Comparison of ENCODE assay signal across 8 cellular contexts in genomic region chr9:137589441-137590122, GRCh38. TPM values are rescaled to one million over a fixed set of nuclear protein-coding genes. Genes with fewer than 3 reads are reported as not detected.
DNase-seq lines count a peak whose midpoint lies in the region; ATAC-seq and TF ChIP-seq lines count a peak whose summit lies in the region.

No MANE protein-coding gene starts in this region.

- H3K27ac Mint-ChIP-seq in MCF 10A (ENCODE audit: low read depth, unreplicated experiment) (peak overlapping the region; percentile 67), type B pancreatic cell (peak overlapping the region; percentile 89)

- peaks cover 19% of the 10 kb centered on the region; the same call in 1 of the 2 replicates for H3K79me2 ChIP-seq in KMS-11 (ENCODE audit: insufficient read depth, low read depth)

- H3K4me3 ChIP-seq in KMS-11 (IDR thresholded peaks at IDR 0.05; ENCODE audit: insufficient read depth, low read depth, low read length) (peak overlapping the region; percentile 30), lung (peak overlapping the region; percentile 69)

- H3K27me3 ChIP-seq in KMS-11 (ENCODE audit: insufficient read depth, low read depth), result no peaks in the 10 kb centered on the region
- H3K27me3 ChIP-seq in lung (ENCODE audit: control insufficient read depth, insufficient read depth), result no peaks in the 10 kb centered on the region

- H3K27ac ChIP-seq in KMS-11 (no peak overlapping the region), lung (ENCODE audit: low read depth in 1 of 2, low read length in 1 of 2) (no peak overlapping the region)

- H3K4me3 Mint-ChIP-seq in MCF 10A (ENCODE audit: unreplicated experiment) (peak overlapping the region; percentile 72), type B pancreatic cell (peak overlapping the region; percentile 92)

- H3K9me3 Mint-ChIP-seq in MCF 10A (ENCODE audit: unreplicated experiment) (no peaks in the 10 kb centered on the region), type B pancreatic cell (no peaks in the 10 kb centered on the region)

- peak; percentile 16 for ATAC-seq in GM21528 (IDR thresholded peaks at IDR 0.05; ENCODE audit: low FRiP score, unreplicated experiment)
- ATAC-seq in lung (ENCODE audit: insufficient read depth, low FRiP score), result no peak

- DNase-seq in ELR (ENCODE audit: low read depth) (peak; percentile 34), MCF 10A (ENCODE audit: unreplicated experiment) (no peak), lung (ENCODE audit: low spot score) (no peak), type B pancreatic cell (ENCODE audit: extremely low spot score, unreplicated experiment) (no peak), DMS79 treated with DMSO at 0.1 percent for 48 hours (lab: John Stamatoyannopoulos, UW) (no peak), midbrain (lab: John Stamatoyannopoulos, UW) (no peak)

- H3K9me3 ChIP-seq in lung (ENCODE audit: control insufficient read depth in 2 of 2, insufficient read depth in 1 of 2, low read length in 1 of 2), result no peaks in the 10 kb centered on the region

- H3K9ac ChIP-seq in KMS-11, result peak overlapping the region; percentile 55; the same call in 1 of the 2 replicates

- POLR2A ChIA-PET in MCF 10A (lab: Yijun Ruan, JAX), result interaction anchor here (1.2 to 5.6 kb wide), 9 partner anchors 11 to 54 kb away, joined by 3 to 64 read pairs (median 7); partner anchors contain the start of genes ARRDC1, DPH7, EHMT1 and MRPL41

- H3K4me1 Mint-ChIP-seq in MCF 10A (ENCODE audit: insufficient read depth, unreplicated experiment) (no peaks in the 10 kb centered on the region), type B pancreatic cell (ENCODE audit: unreplicated experiment) (no peaks in the 10 kb centered on the region)

- TF ChIP-seq CTCF in KMS-11 (conservative IDR thresholded peaks at IDR 0.05; ENCODE audit: low read depth, low read length) (no peak), MCF 10A (IDR thresholded peaks at IDR 0.05; ENCODE audit: unreplicated experiment) (no peak), lung (IDR thresholded peaks at IDR 0.05; ENCODE audit: control extremely low read depth, extremely low read depth) (no peak), type B pancreatic cell (conservative IDR thresholded peaks at IDR 0.05) (no peak)

- peak overlapping the region; percentile 69 for H3K4me2 ChIP-seq in KMS-11

- 7 to 12% methylated on average over 45 to 58 of the region's 58 CpGs for WGBS in lung, 2 donors

- peaks cover 15% of the 10 kb centered on the region for H3K4me1 ChIP-seq in KMS-11 (ENCODE audit: low read depth, poor library complexity, severe bottlenecking)
- peaks cover 0 to 8% of the 10 kb centered on the region in 2 donors for H3K4me1 ChIP-seq in lung (ENCODE audit: control insufficient read depth in 2 of 2, insufficient read depth in 2 of 2, low read length in 2 of 2)

- H3K36me3 ChIP-seq in KMS-11 (ENCODE audit: insufficient read depth), result no peaks in the 10 kb centered on the region; the same call in 1 of the 2 replicates
- peaks cover 0 to 22% of the 10 kb centered on the region in 2 donors for H3K36me3 ChIP-seq in lung (ENCODE audit: control insufficient read depth in 2 of 2, insufficient read depth in 2 of 2, low read length in 2 of 2)

- intact Hi-C loops in MCF 10A (cut with micrococcal nuclease), result no loop called here

- peaks cover 29% of the 10 kb centered on the region for H3K36me3 Mint-ChIP-seq in MCF 10A (ENCODE audit: insufficient read depth, unreplicated experiment)
- H3K36me3 Mint-ChIP-seq in type B pancreatic cell, result peaks cover 6% of the 10 kb centered on the region

- BruUV-seq in MCF 10A (replicated peaks; lab: Mats Ljungman, UMichigan), result no TSS peak

- H2AFZ ChIP-seq in KMS-11 (ENCODE audit: low read depth), result no peak overlapping the region; the same call in 1 of the 2 replicates

- 0 out of 2 replicates have a peak, but pooled peaks cover 4% of the 10 kb centered on the region for H4K20me1 ChIP-seq in KMS-11 (ENCODE audit: insufficient read depth)

- CTCF ChIA-PET in MCF 10A (lab: Yijun Ruan, JAX), result interaction anchor here (0.8 to 2.8 kb wide), 3 partner anchors 10 to 84 kb away, joined by 3 to 34 read pairs (median 3); partner anchors contain the start of gene DPH7

- H3K27me3 Mint-ChIP-seq in MCF 10A (ENCODE audit: insufficient read depth, unreplicated experiment) (no peaks in the 10 kb centered on the region), type B pancreatic cell (no peaks in the 10 kb centered on the region)

RNA-seq across cellular contexts. Expression of gene ZMYND19, which starts 0.7 kb away (rescaled TPM):
- total RNA-seq in MCF 10A (2022), result 42.9 and 51.9 TPM in 2 replicates
- total RNA-seq in lung, result 10 to 100 TPM; 11.4 to 25.5 TPM
- polyA plus RNA-seq in lung, result 10 to 100 TPM; 15.4 to 29.1 TPM
- total RNA-seq in type B pancreatic cell (ENCODE audit: low replicate concordance), result 41.7 and 45.3 TPM in 2 replicates

RNA-seq across cellular contexts. Expression of gene DPH7, which starts 10.9 kb away (rescaled TPM):
- 45.7 and 46.4 TPM in 2 replicates for total RNA-seq in MCF 10A (2022)
- 10 to 100 TPM; 28.0 to 36.5 TPM for total RNA-seq in lung
- 10 to 100 TPM; 23.6 to 32.6 TPM for polyA plus RNA-seq in lung
- 33.8 and 45.8 TPM in 2 replicates for total RNA-seq in type B pancreatic cell (ENCODE audit: low replicate concordance)

RNA-seq across cellular contexts. Expression of gene ARRDC1, which starts 15.9 kb away (rescaled TPM):
- total RNA-seq in MCF 10A (2022) (88.9 and 125 TPM in 2 replicates), lung (10 to 100 TPM; 57.4 to 94.8 TPM), type B pancreatic cell (ENCODE audit: low replicate concordance) (46.4 and 96.6 TPM in 2 replicates)
- 100 to 1,000 TPM in 1 of 2 donors, 10 to 100 TPM in 1; 94.4 to 137 TPM for polyA plus RNA-seq in lung

RNA-seq across cellular contexts. Expression of gene EHMT1, which starts 29.2 kb away (rescaled TPM):
- total RNA-seq in MCF 10A (2022) (77.2 and 79.7 TPM in 2 replicates), lung (10 to 100 TPM; 76.4 to 91.5 TPM), type B pancreatic cell (ENCODE audit: low replicate concordance) (99.8 and 111 TPM in 2 replicates)
- polyA plus RNA-seq in lung, result 10 to 100 TPM; 32.2 to 39.9 TPM

RNA-seq across cellular contexts. Expression of gene MRPL41, which starts 37.9 kb away (rescaled TPM):
- total RNA-seq in MCF 10A (2022), result 37.6 and 43.0 TPM in 2 replicates
- 10 to 100 TPM; 24.2 to 55.2 TPM for total RNA-seq in lung
- polyA plus RNA-seq in lung, result 100 to 1,000 TPM in 1 of 2 donors, 10 to 100 TPM in 1; 51.3 to 110 TPM
- 50.4 and 51.6 TPM in 2 replicates for total RNA-seq in type B pancreatic cell (ENCODE audit: low replicate concordance)
